20 cellular contexts compared by ENCODE assay signal in the genomic region with DNA sequence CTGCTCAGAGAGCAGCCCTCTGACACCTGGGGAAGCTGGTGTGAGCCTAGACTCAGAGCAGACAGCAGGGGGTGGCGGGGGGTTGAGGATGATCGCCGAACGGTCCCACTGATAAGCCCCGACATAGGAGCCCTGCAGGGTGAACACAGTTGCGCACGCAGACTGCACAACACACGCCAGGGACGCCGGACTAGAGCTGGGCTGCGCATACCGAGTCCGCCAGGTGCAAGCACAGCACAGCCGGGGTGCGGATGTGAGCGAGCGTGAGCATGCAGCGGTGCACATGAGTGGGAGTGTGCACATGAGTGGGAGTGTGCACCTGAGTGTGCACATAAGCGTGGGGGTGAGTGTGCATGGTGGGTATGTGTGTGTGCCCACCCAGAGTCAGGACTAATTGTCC. TPM values are rescaled to one million over a fixed set of nuclear protein-coding genes. Genes with fewer than 3 reads are reported as not detected.
"Had no signal": no experiment of that assay in that cellular context is flagged by ENCODE, and none has a peak within 500 bp of the region (broad histone marks: within the 10 kb centered on the region; RNA-seq: fewer than 3 reads in every experiment).

No MANE protein-coding gene starts in this region.

- H3K27me3 Mint-ChIP-seq: naive thymus-derived CD8-positive, alpha-beta T cell; type B pancreatic cell had no signal

- H3K27ac Mint-ChIP-seq: endodermal cell, type B pancreatic cell had no signal

- DNase-seq: effector CD4-positive, alpha-beta T cell; endodermal cell; erythroblast; foreskin keratinocyte; heart right ventricle; islet precursor cell; mammary epithelial cell; mucosa of descending colon; naive thymus-derived CD8-positive, alpha-beta T cell; stimulated activated CD4-positive, alpha-beta T cell treated with anti-CD3 and anti-CD28 coated beads, Interleukin-12 subunit alpha, Interleukin-12 subunit beta, amount 100 ng/mL, for 4 hours; stimulated activated CD4-positive, alpha-beta T cell treated with anti-CD3 and anti-CD28 coated beads, Interleukin-2, amount 100 ng/mL, for 48 hours; stimulated activated naive CD4-positive, alpha-beta T cell treated with Interleukin-2 at 50 U/mL for 16 hours had no signal

- H3K36me3 ChIP-seq: heart right ventricle had no signal

- H3K27me3 ChIP-seq: foreskin keratinocyte, heart right ventricle had no signal

- H3K36me3 Mint-ChIP-seq: naive thymus-derived CD8-positive, alpha-beta T cell; type B pancreatic cell had no signal

- H3K4me1 Mint-ChIP-seq: endodermal cell had no signal

- FAIRE-seq: endothelial cell of umbilical vein, urothelium cell line had no signal

- ATAC-seq: foreskin keratinocyte; heart right ventricle; left lobe of liver; mucosa of descending colon; naive thymus-derived CD8-positive, alpha-beta T cell; sciatic nerve had no signal

- H3K27ac ChIP-seq: coronary artery, foreskin keratinocyte, heart right ventricle, skin epidermis had no signal

- H3K9me3 Mint-ChIP-seq: endodermal cell; naive thymus-derived CD8-positive, alpha-beta T cell; type B pancreatic cell had no signal

- H3K4me3 ChIP-seq: coronary artery, heart right ventricle, mucosa of descending colon, skin epidermis had no signal

- H3K4me3 Mint-ChIP-seq: endodermal cell, type B pancreatic cell had no signal

- H3K9me3 ChIP-seq: heart right ventricle, mucosa of descending colon had no signal

- H3K4me1 ChIP-seq: foreskin keratinocyte had no signal

RNA-seq across cellular contexts. Expression of a gene that starts 36.7 kb away (rescaled TPM):
- polyA plus RNA-seq: neural cell had no signal
